Comparison of ENCODE assay signal across 13 cellular contexts in the genomic region with DNA sequence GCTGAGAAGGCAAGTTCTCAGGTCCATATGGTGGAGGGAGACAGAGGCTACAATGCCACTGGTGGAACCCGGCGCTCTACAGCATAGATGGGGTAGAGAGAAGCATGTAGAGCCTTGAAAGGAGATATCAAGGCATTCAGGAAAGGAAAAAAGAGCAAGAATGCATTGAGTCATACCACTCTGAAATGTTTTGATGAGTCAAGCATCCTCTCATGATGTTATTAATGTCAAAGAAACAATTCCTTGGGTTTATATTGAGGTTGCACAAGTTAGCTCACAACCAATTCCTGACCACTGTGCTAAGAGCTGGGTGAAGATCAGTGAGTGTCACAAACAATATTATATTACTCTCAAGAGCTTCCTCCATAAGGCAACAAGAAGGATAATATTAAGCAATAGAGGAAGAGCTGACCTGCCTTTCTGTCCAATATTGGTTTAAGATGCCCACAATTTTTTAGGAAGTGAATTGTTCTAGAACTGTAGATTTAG.
A peak's percentile ranks its signal among the peaks of the same experiment; 100 is the strongest.
DNase-seq lines count a peak whose midpoint lies in the region; ATAC-seq, FAIRE-seq and TF ChIP-seq lines count a peak whose summit lies in the region.
"Had no signal": no experiment of that assay in that cellular context is flagged by ENCODE, and none has a peak within 500 bp of the region (broad histone marks: within the 10 kb centered on the region; RNA-seq: fewer than 3 reads in every experiment).

No MANE protein-coding gene starts in this region.

- H3K27ac ChIP-seq in AG04450 (ENCODE audit: low read depth, low read length): peak overlapping the region; percentile 93
- no peak overlapping the region for H3K27ac ChIP-seq in lower lobe of right lung
- H3K27ac ChIP-seq: heart left ventricle had no signal

- intact Hi-C loops in lower lobe of right lung (cut with DNase I): no loop called here

- no peaks in the 10 kb centered on the region for H3K4me1 ChIP-seq in lower lobe of right lung

- H3K4me3 ChIP-seq in AG04450 (ENCODE audit: low read depth, low read length) (no peak overlapping the region), astrocyte of the spinal cord (ENCODE audit: low read depth, low read length) (no peak overlapping the region), lower lobe of right lung (no peak overlapping the region)
- H3K4me3 ChIP-seq: heart left ventricle had no signal

- no peak for TF ChIP-seq CTCF in AG04450 (IDR thresholded peaks at IDR 0.05; ENCODE audit: low read depth, low read length)
- no peak for TF ChIP-seq CTCF in astrocyte of the spinal cord (IDR thresholded peaks at IDR 0.05; ENCODE audit: low read depth, low read length)
- TF ChIP-seq CTCF in lower lobe of right lung (IDR thresholded peaks at IDR 0.05): no peak

- DNase-seq in AG04450 (ENCODE audit: low read depth, low spot score) (peak; percentile 85), HTR-8/SVneo (ENCODE audit: insufficient read length, low spot score) (peak; percentile 44), astrocyte of the spinal cord (ENCODE audit: low read depth, low spot score) (peak; percentile 95), lower lobe of right lung (no peak), ureter (ENCODE audit: low spot score) (no peak), NK-92 (lab: John Stamatoyannopoulos, UW; ENCODE audit: unreplicated experiment) (no peak)
- DNase-seq: activated naive CD4-positive, alpha-beta T cell treated with anti-CD3 and anti-CD28 coated beads, Interleukin-2, amount 50 U/mL, for 16 hours; CD8-positive, alpha-beta memory T cell; heart left ventricle; NCI-H774 had no signal

- CTCF ChIA-PET in AG04450 (lab: Charles Lee): interaction anchor here (0.9 to 1.4 kb wide), 3 partner anchors 10 to 73 kb away, joined by 3 to 4 read pairs (median 3); no protein-coding TSS in a partner anchor

- ATAC-seq in lower lobe of right lung: peak; percentile 34 to 39
- ATAC-seq in GM18870 (IDR thresholded peaks at IDR 0.05; ENCODE audit: unreplicated experiment): no peak
- no peak for ATAC-seq in GM19023 (IDR thresholded peaks at IDR 0.05; ENCODE audit: unreplicated experiment)
- ATAC-seq: WTC11 had no signal

- in situ Hi-C loops in astrocyte of the spinal cord (cut with HindIII; ENCODE audit: low sequenced_read_pairs): no loop called here

- H3K36me3 ChIP-seq in lower lobe of right lung: no peaks in the 10 kb centered on the region
- H3K36me3 ChIP-seq: heart left ventricle had no signal

- POLR2A ChIA-PET in AG04450 (lab: Yijun Ruan, JAX): interaction anchor here (0.7 to 1.5 kb wide), 3 partner anchors 36 to 55 kb away, joined by 5 to 13 read pairs (median 6); no protein-coding TSS in a partner anchor

- peak; percentile 42 for FAIRE-seq in HTR-8/SVneo (lab: Jason Lieb, UNC)

- H3K27me3 ChIP-seq in AG04450 (ENCODE audit: control insufficient read depth, insufficient read depth, low read length): no peaks in the 10 kb centered on the region
- H3K27me3 ChIP-seq in lower lobe of right lung (ENCODE audit: low read depth): no peaks in the 10 kb centered on the region

- H3K9me3 ChIP-seq in AG04450 (ENCODE audit: control insufficient read depth, insufficient read depth, low read length) (no peaks in the 10 kb centered on the region), lower lobe of right lung (no peaks in the 10 kb centered on the region)
- H3K9me3 ChIP-seq: heart left ventricle had no signal

Comparison
In these comparisons a context has a peak if more than half of its experiments do, and no peak if none do; other contexts are left out.
1. DNase-seq: peak in AG04450 (single experiment), HTR-8/SVneo (single experiment) and astrocyte of the spinal cord (single experiment); none in lower lobe of right lung (single experiment), ureter (single experiment) and NK-92 (single experiment).
2. ATAC-seq: peak in lower lobe of right lung (2 of 2); none in GM18870 (single experiment) and GM19023 (single experiment).